ENCODE assay signal across 1 cellular context in the genomic region with DNA sequence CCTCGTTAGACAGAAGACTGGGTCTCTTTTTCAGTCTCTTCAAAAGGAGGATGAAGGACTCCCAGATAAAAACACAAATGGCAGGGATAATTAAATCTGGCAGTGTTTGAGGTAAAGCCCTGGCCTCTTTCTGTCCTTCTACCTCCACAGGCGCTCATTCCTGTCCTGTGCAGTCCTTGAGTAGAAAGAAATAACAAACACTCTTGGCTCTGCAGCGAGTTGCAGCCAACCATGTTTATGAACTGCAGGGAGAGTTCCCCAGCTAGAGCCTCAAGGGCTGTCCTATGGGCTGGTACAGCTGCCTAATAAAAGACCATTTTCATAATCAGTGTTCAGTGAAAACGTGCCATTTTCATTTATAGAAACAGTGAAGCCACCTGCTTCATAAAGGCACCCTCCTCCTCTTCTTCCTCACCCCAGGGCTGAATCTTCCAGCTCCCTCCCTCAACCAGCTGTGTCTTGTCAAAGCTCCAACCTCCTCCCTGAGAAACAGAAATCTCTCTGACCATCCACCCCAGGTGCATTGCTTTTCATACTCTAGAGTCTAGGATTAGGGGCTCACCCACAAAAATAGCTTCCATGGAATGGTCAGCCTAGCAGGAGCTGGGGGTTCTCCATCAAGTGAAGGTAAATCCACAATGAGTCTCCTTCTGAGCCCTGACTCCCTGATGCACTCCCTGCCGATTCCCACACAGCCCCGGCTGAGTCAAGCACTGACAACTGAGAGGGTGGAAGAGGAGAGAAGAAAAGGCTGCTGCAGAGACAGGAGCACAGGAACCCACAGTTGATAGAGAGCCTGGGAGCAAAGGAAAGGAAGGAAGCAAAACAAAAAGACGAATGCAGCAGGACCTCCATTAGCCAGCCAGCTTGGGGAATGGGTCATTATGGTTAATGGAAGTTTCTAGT.
TF ChIP-seq lines count a peak whose summit lies in the region.

No MANE protein-coding gene starts in this region.

TF ChIP-seq in K562, 482 proteins besides CTCF, POLR2A, EP300 and RAD21 (continued from another document):
- TF ChIP-seq, protein P1, sequence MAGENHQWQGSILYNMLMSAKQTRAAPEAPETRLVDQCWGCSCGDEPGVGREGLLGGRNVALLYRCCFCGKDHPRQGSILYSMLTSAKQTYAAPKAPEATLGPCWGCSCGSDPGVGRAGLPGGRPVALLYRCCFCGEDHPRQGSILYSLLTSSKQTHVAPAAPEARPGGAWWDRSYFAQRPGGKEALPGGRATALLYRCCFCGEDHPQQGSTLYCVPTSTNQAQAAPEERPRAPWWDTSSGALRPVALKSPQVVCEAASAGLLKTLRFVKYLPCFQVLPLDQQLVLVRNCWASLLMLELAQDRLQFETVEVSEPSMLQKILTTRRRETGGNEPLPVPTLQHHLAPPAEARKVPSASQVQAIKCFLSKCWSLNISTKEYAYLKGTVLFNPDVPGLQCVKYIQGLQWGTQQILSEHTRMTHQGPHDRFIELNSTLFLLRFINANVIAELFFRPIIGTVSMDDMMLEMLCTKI (IDR thresholded peaks at IDR 0.05; ENCODE audit: partially characterized antibody), result no peak
- TF ChIP-seq, protein P2, sequence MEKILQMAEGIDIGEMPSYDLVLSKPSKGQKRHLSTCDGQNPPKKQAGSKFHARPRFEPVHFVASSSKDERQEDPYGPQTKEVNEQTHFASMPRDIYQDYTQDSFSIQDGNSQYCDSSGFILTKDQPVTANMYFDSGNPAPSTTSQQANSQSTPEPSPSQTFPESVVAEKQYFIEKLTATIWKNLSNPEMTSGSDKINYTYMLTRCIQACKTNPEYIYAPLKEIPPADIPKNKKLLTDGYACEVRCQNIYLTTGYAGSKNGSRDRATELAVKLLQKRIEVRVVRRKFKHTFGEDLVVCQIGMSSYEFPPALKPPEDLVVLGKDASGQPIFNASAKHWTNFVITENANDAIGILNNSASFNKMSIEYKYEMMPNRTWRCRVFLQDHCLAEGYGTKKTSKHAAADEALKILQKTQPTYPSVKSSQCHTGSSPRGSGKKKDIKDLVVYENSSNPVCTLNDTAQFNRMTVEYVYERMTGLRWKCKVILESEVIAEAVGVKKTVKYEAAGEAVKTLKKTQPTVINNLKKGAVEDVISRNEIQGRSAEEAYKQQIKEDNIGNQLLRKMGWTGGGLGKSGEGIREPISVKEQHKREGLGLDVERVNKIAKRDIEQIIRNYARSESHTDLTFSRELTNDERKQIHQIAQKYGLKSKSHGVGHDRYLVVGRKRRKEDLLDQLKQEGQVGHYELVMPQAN (IDR thresholded peaks at IDR 0.05; ENCODE audit: borderline replicate concordance), result no peak
- TF ChIP-seq U2AF2 (optimal IDR thresholded peaks at IDR 0.05; ENCODE audit: low read depth, low read length) (no peak), NR2C1 (IDR thresholded peaks at IDR 0.05) (no peak), NR2C1 (tag; IDR thresholded peaks at IDR 0.05) (no peak), ZNF707 (CRISPR knock-in tag; conservative IDR thresholded peaks at IDR 0.05) (no peak), ZNF121 (CRISPR knock-in tag; conservative IDR thresholded peaks at IDR 0.05) (no peak), TSC22D4 (tag; IDR thresholded peaks at IDR 0.05) (no peak), STAT5A (IDR thresholded peaks at IDR 0.05; ENCODE audit: borderline replicate concordance, low read length) (no peak)
- TF ChIP-seq, protein P3, sequence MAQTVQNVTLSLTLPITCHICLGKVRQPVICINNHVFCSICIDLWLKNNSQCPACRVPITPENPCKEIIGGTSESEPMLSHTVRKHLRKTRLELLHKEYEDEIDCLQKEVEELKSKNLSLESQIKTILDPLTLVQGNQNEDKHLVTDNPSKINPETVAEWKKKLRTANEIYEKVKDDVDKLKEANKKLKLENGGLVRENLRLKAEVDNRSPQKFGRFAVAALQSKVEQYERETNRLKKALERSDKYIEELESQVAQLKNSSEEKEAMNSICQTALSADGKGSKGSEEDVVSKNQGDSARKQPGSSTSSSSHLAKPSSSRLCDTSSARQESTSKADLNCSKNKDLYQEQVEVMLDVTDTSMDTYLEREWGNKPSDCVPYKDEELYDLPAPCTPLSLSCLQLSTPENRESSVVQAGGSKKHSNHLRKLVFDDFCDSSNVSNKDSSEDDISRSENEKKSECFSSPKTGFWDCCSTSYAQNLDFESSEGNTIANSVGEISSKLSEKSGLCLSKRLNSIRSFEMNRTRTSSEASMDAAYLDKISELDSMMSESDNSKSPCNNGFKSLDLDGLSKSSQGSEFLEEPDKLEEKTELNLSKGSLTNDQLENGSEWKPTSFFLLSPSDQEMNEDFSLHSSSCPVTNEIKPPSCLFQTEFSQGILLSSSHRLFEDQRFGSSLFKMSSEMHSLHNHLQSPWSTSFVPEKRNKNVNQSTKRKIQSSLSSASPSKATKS (CRISPR knock-in tag; IDR thresholded peaks at IDR 0.05), result no peak
- TF ChIP-seq, protein P4, sequence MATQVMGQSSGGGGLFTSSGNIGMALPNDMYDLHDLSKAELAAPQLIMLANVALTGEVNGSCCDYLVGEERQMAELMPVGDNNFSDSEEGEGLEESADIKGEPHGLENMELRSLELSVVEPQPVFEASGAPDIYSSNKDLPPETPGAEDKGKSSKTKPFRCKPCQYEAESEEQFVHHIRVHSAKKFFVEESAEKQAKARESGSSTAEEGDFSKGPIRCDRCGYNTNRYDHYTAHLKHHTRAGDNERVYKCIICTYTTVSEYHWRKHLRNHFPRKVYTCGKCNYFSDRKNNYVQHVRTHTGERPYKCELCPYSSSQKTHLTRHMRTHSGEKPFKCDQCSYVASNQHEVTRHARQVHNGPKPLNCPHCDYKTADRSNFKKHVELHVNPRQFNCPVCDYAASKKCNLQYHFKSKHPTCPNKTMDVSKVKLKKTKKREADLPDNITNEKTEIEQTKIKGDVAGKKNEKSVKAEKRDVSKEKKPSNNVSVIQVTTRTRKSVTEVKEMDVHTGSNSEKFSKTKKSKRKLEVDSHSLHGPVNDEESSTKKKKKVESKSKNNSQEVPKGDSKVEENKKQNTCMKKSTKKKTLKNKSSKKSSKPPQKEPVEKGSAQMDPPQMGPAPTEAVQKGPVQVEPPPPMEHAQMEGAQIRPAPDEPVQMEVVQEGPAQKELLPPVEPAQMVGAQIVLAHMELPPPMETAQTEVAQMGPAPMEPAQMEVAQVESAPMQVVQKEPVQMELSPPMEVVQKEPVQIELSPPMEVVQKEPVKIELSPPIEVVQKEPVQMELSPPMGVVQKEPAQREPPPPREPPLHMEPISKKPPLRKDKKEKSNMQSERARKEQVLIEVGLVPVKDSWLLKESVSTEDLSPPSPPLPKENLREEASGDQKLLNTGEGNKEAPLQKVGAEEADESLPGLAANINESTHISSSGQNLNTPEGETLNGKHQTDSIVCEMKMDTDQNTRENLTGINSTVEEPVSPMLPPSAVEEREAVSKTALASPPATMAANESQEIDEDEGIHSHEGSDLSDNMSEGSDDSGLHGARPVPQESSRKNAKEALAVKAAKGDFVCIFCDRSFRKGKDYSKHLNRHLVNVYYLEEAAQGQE (CRISPR knock-in tag; IDR thresholded peaks at IDR 0.05; ENCODE audit: low read depth), result no peak
